In the genomic region with DNA sequence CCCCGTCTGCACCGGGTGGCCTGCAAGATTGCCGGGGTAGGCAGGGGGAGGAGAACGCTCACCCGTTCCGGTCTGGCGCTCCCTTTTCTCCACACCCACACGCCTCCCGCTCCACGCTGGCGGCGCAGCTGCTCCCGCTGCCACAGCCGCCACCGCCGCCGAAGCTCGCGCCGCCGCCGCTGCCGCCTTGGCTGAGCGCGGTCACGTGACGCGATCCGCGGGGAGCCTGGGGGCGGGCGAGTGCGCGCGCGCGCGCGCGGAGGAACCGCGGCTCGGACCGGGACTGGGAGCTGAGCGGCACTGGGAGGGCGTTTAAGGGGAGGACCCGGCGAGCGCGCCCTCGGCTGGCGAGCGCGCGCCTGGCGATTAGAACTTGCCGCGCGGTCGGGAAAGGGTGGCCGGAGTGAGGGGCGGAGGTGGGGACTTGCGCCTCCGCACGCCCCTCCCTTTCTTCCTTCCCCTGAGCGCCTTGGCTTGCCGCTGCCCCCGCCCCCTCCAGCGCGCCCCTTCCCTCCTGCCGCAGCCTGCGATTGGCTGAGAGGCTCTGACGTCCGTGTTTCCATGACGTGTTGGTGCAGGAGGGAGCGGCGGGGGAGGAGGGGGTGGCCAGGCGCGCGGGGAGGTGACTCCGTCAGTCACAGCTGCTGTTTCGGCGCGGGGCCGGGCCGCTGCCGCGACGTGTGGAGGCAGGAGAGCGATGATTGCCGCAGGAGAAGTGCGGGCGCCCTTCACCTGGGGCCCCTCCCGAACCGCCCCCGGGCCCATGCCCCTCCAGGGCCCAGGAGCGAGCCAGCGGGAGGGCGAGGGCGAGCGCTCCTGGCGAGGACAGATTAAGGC, we compare ENCODE assay signal across 1 cellular context.
TF ChIP-seq lines count a peak whose summit lies in the region.

No MANE protein-coding gene starts in this region.

TF ChIP-seq in HepG2, 621 proteins besides CTCF, POLR2A, EP300 and RAD21 (continued from another document and continues in another):
- TF ChIP-seq PHF20 (CRISPR knock-in tag; IDR thresholded peaks at IDR 0.05) (peak; percentile 38; the same call in 1 of the 2 replicates), ZNF75D (CRISPR knock-in tag; IDR thresholded peaks at IDR 0.05; ENCODE audit: borderline replicate concordance) (no peak), JUN (CRISPR knock-in tag; IDR thresholded peaks at IDR 0.05) (no peak), IKZF4 (CRISPR knock-in tag; IDR thresholded peaks at IDR 0.05; ENCODE audit: borderline replicate concordance, low read depth, not compliant biosample characterization) (peak; percentile 60), STAG1 (CRISPR knock-in tag; IDR thresholded peaks at IDR 0.05) (peak; percentile 7; the same call in 1 of the 2 replicates), ZNF83 (CRISPR knock-in tag; IDR thresholded peaks at IDR 0.05; ENCODE audit: borderline replicate concordance) (no peak), ZFYVE20 (CRISPR knock-in tag; IDR thresholded peaks at IDR 0.05; ENCODE audit: borderline replicate concordance, low read depth) (no peak), HINFP (CRISPR knock-in tag; IDR thresholded peaks at IDR 0.05; ENCODE audit: low read depth) (peak; percentile 7; the same call in 1 of the 2 replicates), GTF3A (CRISPR knock-in tag; conservative IDR thresholded peaks at IDR 0.05) (0 out of 2 replicates have a peak, but pooled peaks have one; percentile 23), TEAD3 (CRISPR knock-in tag; optimal IDR thresholded peaks at IDR 0.05; ENCODE audit: borderline replicate concordance) (no peak), ZNF768 (CRISPR knock-in tag; IDR thresholded peaks at IDR 0.05) (no peak), SNRNP70 (IDR thresholded peaks at IDR 0.05; ENCODE audit: low read depth, low read length) (no peak), KLF9 (CRISPR knock-in tag; IDR thresholded peaks at IDR 0.05; ENCODE audit: low read depth) (no peak), ZNF746 (CRISPR knock-in tag; IDR thresholded peaks at IDR 0.05) (peak; percentile 56; the same call in 1 of the 2 replicates), XBP1 (CRISPR knock-in tag; IDR thresholded peaks at IDR 0.05) (no peak), SRY (CRISPR knock-in tag; IDR thresholded peaks at IDR 0.05) (no peak), TAF1 (CRISPR knock-in tag; IDR thresholded peaks at IDR 0.05) (peak; percentile 37), ZSCAN21 (CRISPR knock-in tag; IDR thresholded peaks at IDR 0.05; ENCODE audit: borderline replicate concordance) (peak; percentile 50), STAT5B (CRISPR knock-in tag; IDR thresholded peaks at IDR 0.05) (no peak), ETV6 (CRISPR knock-in tag; conservative IDR thresholded peaks at IDR 0.05) (no peak), HNRNPUL1 (IDR thresholded peaks at IDR 0.05; ENCODE audit: low read depth, low read length) (no peak), ZNF766 (CRISPR knock-in tag; IDR thresholded peaks at IDR 0.05; ENCODE audit: borderline replicate concordance) (no peak), ZNF20 (CRISPR knock-in tag; IDR thresholded peaks at IDR 0.05) (no peak), FOXC1 (CRISPR knock-in tag; IDR thresholded peaks at IDR 0.05; ENCODE audit: borderline replicate concordance) (peak; percentile 67; the same call in 1 of the 2 replicates), CENPX (CRISPR knock-in tag; IDR thresholded peaks at IDR 0.05) (no peak), ATF4 (CRISPR knock-in tag; IDR thresholded peaks at IDR 0.05) (no peak), ONECUT2 (CRISPR knock-in tag; IDR thresholded peaks at IDR 0.05) (no peak), PHF21A (CRISPR knock-in tag; IDR thresholded peaks at IDR 0.05) (peak; percentile 63; the same call in 1 of the 2 replicates), KDM5A (IDR thresholded peaks at IDR 0.05; ENCODE audit: borderline replicate concordance, low read length) (no peak), NFE2L1 (CRISPR knock-in tag; IDR thresholded peaks at IDR 0.05; ENCODE audit: borderline replicate concordance) (no peak), PAX8 (CRISPR knock-in tag; IDR thresholded peaks at IDR 0.05; ENCODE audit: borderline replicate concordance) (no peak), ZNF256 (CRISPR knock-in tag; conservative IDR thresholded peaks at IDR 0.05) (no peak), NCOR1 (IDR thresholded peaks at IDR 0.05; ENCODE audit: borderline replicate concordance, low read length) (no peak), ZSCAN20 (CRISPR knock-in tag; IDR thresholded peaks at IDR 0.05; ENCODE audit: borderline replicate concordance) (no peak), ZSCAN9 (CRISPR knock-in tag; IDR thresholded peaks at IDR 0.05; ENCODE audit: borderline replicate concordance) (no peak), ZHX2 (IDR thresholded peaks at IDR 0.05; ENCODE audit: low read depth) (peak; percentile 75; the same call in 1 of the 2 replicates), ZHX2 (CRISPR knock-in tag; IDR thresholded peaks at IDR 0.05; ENCODE audit: borderline replicate concordance) (peak; percentile 17; the same call in 1 of the 2 replicates), ZNF3 (CRISPR knock-in tag; IDR thresholded peaks at IDR 0.05) (no peak), KDM2A (CRISPR knock-in tag; IDR thresholded peaks at IDR 0.05; ENCODE audit: borderline replicate concordance, low read depth) (peak; percentile 89), FOXK2 (IDR thresholded peaks at IDR 0.05) (no peak), NFIC (IDR thresholded peaks at IDR 0.05; ENCODE audit: low read length) (no peak), POLR2AphosphoS2 (IDR thresholded peaks at IDR 0.05; ENCODE audit: low read depth, low read length) (no peak)
- TF ChIP-seq, protein P1, sequence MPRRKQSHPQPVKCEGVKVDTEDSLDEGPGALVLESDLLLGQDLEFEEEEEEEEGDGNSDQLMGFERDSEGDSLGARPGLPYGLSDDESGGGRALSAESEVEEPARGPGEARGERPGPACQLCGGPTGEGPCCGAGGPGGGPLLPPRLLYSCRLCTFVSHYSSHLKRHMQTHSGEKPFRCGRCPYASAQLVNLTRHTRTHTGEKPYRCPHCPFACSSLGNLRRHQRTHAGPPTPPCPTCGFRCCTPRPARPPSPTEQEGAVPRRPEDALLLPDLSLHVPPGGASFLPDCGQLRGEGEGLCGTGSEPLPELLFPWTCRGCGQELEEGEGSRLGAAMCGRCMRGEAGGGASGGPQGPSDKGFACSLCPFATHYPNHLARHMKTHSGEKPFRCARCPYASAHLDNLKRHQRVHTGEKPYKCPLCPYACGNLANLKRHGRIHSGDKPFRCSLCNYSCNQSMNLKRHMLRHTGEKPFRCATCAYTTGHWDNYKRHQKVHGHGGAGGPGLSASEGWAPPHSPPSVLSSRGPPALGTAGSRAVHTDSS (CRISPR knock-in tag; conservative IDR thresholded peaks at IDR 0.05): no peak
- TF ChIP-seq, protein P2, sequence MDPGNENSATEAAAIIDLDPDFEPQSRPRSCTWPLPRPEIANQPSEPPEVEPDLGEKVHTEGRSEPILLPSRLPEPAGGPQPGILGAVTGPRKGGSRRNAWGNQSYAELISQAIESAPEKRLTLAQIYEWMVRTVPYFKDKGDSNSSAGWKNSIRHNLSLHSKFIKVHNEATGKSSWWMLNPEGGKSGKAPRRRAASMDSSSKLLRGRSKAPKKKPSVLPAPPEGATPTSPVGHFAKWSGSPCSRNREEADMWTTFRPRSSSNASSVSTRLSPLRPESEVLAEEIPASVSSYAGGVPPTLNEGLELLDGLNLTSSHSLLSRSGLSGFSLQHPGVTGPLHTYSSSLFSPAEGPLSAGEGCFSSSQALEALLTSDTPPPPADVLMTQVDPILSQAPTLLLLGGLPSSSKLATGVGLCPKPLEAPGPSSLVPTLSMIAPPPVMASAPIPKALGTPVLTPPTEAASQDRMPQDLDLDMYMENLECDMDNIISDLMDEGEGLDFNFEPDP (CRISPR knock-in tag; conservative IDR thresholded peaks at IDR 0.05): no peak
- TF ChIP-seq, protein P3, sequence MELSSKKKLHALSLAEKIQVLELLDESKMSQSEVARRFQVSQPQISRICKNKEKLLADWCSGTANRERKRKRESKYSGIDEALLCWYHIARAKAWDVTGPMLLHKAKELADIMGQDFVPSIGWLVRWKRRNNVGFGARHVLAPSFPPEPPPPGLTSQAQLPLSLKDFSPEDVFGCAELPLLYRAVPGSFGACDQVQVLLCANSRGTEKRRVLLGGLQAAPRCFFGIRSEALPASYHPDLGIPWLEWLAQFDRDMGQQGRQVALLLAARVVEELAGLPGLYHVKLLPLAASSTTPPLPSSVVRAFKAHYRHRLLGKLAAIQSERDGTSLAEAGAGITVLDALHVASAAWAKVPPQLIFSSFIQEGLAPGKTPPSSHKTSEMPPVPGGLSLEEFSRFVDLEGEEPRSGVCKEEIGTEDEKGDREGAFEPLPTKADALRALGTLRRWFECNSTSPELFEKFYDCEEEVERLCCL (CRISPR knock-in tag; IDR thresholded peaks at IDR 0.05; ENCODE audit: borderline replicate concordance): no peak
- TF ChIP-seq, protein P4, sequence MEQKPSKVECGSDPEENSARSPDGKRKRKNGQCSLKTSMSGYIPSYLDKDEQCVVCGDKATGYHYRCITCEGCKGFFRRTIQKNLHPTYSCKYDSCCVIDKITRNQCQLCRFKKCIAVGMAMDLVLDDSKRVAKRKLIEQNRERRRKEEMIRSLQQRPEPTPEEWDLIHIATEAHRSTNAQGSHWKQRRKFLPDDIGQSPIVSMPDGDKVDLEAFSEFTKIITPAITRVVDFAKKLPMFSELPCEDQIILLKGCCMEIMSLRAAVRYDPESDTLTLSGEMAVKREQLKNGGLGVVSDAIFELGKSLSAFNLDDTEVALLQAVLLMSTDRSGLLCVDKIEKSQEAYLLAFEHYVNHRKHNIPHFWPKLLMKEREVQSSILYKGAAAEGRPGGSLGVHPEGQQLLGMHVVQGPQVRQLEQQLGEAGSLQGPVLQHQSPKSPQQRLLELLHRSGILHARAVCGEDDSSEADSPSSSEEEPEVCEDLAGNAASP (CRISPR knock-in tag; IDR thresholded peaks at IDR 0.05; ENCODE audit: borderline replicate concordance): peak; percentile 31
- TF ChIP-seq, protein P5, sequence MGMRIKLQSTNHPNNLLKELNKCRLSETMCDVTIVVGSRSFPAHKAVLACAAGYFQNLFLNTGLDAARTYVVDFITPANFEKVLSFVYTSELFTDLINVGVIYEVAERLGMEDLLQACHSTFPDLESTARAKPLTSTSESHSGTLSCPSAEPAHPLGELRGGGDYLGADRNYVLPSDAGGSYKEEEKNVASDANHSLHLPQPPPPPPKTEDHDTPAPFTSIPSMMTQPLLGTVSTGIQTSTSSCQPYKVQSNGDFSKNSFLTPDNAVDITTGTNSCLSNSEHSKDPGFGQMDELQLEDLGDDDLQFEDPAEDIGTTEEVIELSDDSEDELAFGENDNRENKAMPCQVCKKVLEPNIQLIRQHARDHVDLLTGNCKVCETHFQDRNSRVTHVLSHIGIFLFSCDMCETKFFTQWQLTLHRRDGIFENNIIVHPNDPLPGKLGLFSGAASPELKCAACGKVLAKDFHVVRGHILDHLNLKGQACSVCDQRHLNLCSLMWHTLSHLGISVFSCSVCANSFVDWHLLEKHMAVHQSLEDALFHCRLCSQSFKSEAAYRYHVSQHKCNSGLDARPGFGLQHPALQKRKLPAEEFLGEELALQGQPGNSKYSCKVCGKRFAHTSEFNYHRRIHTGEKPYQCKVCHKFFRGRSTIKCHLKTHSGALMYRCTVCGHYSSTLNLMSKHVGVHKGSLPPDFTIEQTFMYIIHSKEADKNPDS (CRISPR knock-in tag; IDR thresholded peaks at IDR 0.05): no peak
